ENCODE assay signal across 15 cellular contexts in the genomic region with DNA sequence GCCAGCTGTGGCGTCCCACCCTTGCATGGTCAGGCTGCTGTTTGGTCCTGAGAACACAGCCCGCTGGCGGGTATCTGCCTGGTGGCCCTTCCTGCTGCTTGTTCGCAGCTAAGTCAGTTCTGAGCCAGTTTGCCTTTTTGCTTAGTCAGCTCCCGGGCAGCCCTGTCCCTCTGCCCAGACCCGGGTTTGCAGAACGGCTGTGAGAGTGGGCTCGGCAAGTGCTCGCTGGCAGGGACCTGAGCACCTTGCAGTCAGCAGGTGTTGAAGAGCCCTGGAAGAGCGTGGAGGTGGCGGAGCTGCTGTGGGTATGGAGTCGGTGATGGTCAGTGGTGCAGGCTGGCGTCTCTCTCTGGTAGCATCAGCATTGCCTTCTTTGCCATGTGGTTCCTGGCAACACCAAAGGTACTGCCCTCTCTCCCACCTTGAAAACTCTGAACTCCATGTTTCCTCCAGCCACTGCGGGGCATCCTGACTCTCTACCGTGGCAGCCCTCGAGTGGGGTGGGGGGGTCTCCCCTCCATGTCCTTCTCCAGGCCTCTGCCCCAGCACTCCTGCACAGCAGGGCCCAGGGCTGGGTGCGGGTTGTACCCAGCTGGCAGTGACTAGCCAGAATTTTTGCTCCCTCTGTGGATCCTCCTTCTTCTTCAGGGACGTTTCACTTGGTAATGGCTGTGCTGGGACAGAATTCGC. TPM values are rescaled to one million over a fixed set of nuclear protein-coding genes. Genes with fewer than 3 reads are reported as not detected.
DNase-seq lines count a peak whose midpoint lies in the region; ATAC-seq and TF ChIP-seq lines count a peak whose summit lies in the region.
"Had no signal": no experiment of that assay in that cellular context is flagged by ENCODE, and none has a peak within 500 bp of the region (broad histone marks: within the 10 kb centered on the region; RNA-seq: fewer than 3 reads in every experiment).

No MANE protein-coding gene starts in this region.

- intact Hi-C loops in IMR-90 (cut with micrococcal nuclease): no loop called here
- intact Hi-C loops in sigmoid colon (cut with DNase I): loop anchor here (5.0 kb wide), 1 partner anchor 150 kb away; no protein-coding TSS in a partner anchor
- intact Hi-C loops in Calu3 (cut with micrococcal nuclease; ENCODE audit: unreplicated experiment): no loop called here

- H3K36me3 Mint-ChIP-seq in activated T-cell treated with anti-CD3 and anti-CD28 coated beads, Interleukin-2, amount 50 U/mL, for 72 hours (ENCODE audit: insufficient read depth in 2 of 2): peaks cover 0 to 6% of the 10 kb centered on the region in 2 donors
- H3K36me3 Mint-ChIP-seq in activated T-cell treated with anti-CD3 and anti-CD28 coated beads, Interleukin-2, amount 50 U/mL, for 4 hours (ENCODE audit: insufficient read depth): peaks cover 3% of the 10 kb centered on the region
- H3K36me3 Mint-ChIP-seq in endodermal cell (ENCODE audit: low read depth) (peaks cover 3% of the 10 kb centered on the region), Calu3 (ENCODE audit: insufficient read depth, unreplicated experiment) (peaks cover 23% of the 10 kb centered on the region)

- in situ Hi-C loops in IMR-90 (cut with MboI; ENCODE audit: low sequenced_read_pairs): no loop called here
- in situ Hi-C loops in GM23248 (cut with MboI): loop anchor here (5.0 kb wide), 1 partner anchor 70 kb away; no protein-coding TSS in a partner anchor
- in situ Hi-C loops in GM13977 (cut with MboI; ENCODE audit: low pct_unique_long_range_greater_than_20kb, low sequenced_read_pairs, unreplicated experiment): no loop called here

- no peak for TF ChIP-seq POLR2A in IMR-90 (IDR thresholded peaks at IDR 0.05; ENCODE audit: low read depth, low read length)
- TF ChIP-seq POLR2A in sigmoid colon (IDR thresholded peaks at IDR 0.05): no peak

- TF ChIP-seq CTCF in IMR-90 (conservative IDR thresholded peaks at IDR 0.05; ENCODE audit: low read depth, low read length) (no peak), endodermal cell (conservative IDR thresholded peaks at IDR 0.05) (no peak), sigmoid colon (IDR thresholded peaks at IDR 0.05) (no peak), Calu3 (IDR thresholded peaks at IDR 0.05; ENCODE audit: unreplicated experiment) (no peak), GM13977 (IDR thresholded peaks at IDR 0.05; ENCODE audit: extremely low read depth, insufficient read depth, missing control alignments) (no peak)

- WGBS in IMR-90 (ENCODE audit: extremely low coverage in 2 of 2, insufficient read length in 1 of 2), 2 experiments: 86% methylated on average over 10 of the region's 19 CpGs; no CpG with 5 or more reads in 1 of the 2 experiments
- 89 to 90% methylated on average over 13 to 19 of the region's 19 CpGs for WGBS in endodermal cell (ENCODE audit: insufficient coverage in 1 of 2, insufficient read length in 1 of 2), 2 experiments
- 88 to 91% methylated on average over 19 of the region's 19 CpGs for WGBS in sigmoid colon, 2 donors
- WGBS in GM23248 (ENCODE audit: low coverage in 1 of 2, low lambda C conversion rate in 2 of 2, missing lambda C conversion rate in 2 of 2), 2 experiments: 74 to 75% methylated on average over 19 of the region's 19 CpGs

- no peak for TF ChIP-seq EP300 in sigmoid colon (IDR thresholded peaks at IDR 0.05)

- no peak overlapping the region for H3K18ac ChIP-seq in IMR-90 (ENCODE audit: low read depth, low read length)

- dilution Hi-C loops in IMR-90 (cut with HindIII; ENCODE audit: low sequenced_read_pairs, unreplicated experiment): no loop called here

- POLR2A ChIA-PET in IMR-90 (lab: Charles Lee; ENCODE audit: unreplicated experiment): no interaction called here

- H3K14ac ChIP-seq in IMR-90 (replicated peaks; ENCODE audit: low read depth, low read length): no peak overlapping the region

- H3K4me3 ChIP-seq in IMR-90 (ENCODE audit: insufficient read depth, low read depth, low read length) (no peak overlapping the region), endodermal cell (ENCODE audit: low read length) (no peak overlapping the region), sigmoid colon (no peak overlapping the region), GM23248 (no peak overlapping the region)
- H3K4me3 ChIP-seq: vagina had no signal

- H3K9me3 Mint-ChIP-seq in activated T-cell treated with anti-CD3 and anti-CD28 coated beads, Interleukin-2, amount 50 U/mL, for 72 hours: no peaks in the 10 kb centered on the region
- H3K9me3 Mint-ChIP-seq in activated T-cell treated with anti-CD3 and anti-CD28 coated beads, Interleukin-2, amount 50 U/mL, for 4 hours: no peaks in the 10 kb centered on the region
- H3K9me3 Mint-ChIP-seq in endodermal cell (no peaks in the 10 kb centered on the region), Calu3 (ENCODE audit: low read depth, unreplicated experiment) (no peaks in the 10 kb centered on the region)
- H3K9me3 Mint-ChIP-seq: activated CD4-positive, alpha-beta T cell treated with anti-CD3 and anti-CD28 coated beads, Interleukin-2, amount 10 ng/mL, durations not matched to agents 24 days and 14 days had no signal

- peaks cover 20% of the 10 kb centered on the region for H3K4me1 ChIP-seq in IMR-90 (ENCODE audit: control insufficient read depth, insufficient read depth, low read length)
- no peaks in the 10 kb centered on the region for H3K4me1 ChIP-seq in endodermal cell (ENCODE audit: control insufficient read depth, insufficient read depth, low read length)
- H3K4me1 ChIP-seq in sigmoid colon: peaks cover 0 to 81% (median 80%) of the 10 kb centered on the region in 4 donors
- H3K4me1 ChIP-seq in GM23248 (ENCODE audit: insufficient read depth): peaks cover 35% of the 10 kb centered on the region

- no peak overlapping the region for H3K23ac ChIP-seq in IMR-90 (ENCODE audit: low read depth, low read length)

- H3K4ac ChIP-seq in IMR-90 (ENCODE audit: low read depth, low read length): no peak overlapping the region

- H4K91ac ChIP-seq in IMR-90 (ENCODE audit: insufficient read depth, low read depth, low read length): no peak overlapping the region

- H2AK9ac ChIP-seq in IMR-90 (replicated peaks; ENCODE audit: low read depth, low read length, poor library complexity): no peak overlapping the region

- H3K79me2 ChIP-seq in GM23248 (ENCODE audit: insufficient read depth): peaks cover 81% of the 10 kb centered on the region

- H3K4me3 Mint-ChIP-seq in activated T-cell treated with anti-CD3 and anti-CD28 coated beads, Interleukin-2, amount 50 U/mL, for 72 hours: peak overlapping the region; percentile 76 to 97
- H3K4me3 Mint-ChIP-seq in activated T-cell treated with anti-CD3 and anti-CD28 coated beads, Interleukin-2, amount 50 U/mL, for 4 hours: no peak overlapping the region
- no peak overlapping the region for H3K4me3 Mint-ChIP-seq in endodermal cell
- no peak overlapping the region for H3K4me3 Mint-ChIP-seq in Calu3 (ENCODE audit: low read depth, unreplicated experiment)

- no peaks in the 10 kb centered on the region for H3K9me2 ChIP-seq in GM23248 (ENCODE audit: insufficient read depth)

- H2AFZ ChIP-seq in IMR-90 (replicated peaks; ENCODE audit: low read length, poor library complexity) (no peak overlapping the region), GM23248 (no peak overlapping the region)

- peaks cover 77% of the 10 kb centered on the region for H3K4me1 Mint-ChIP-seq in activated T-cell treated with anti-CD3 and anti-CD28 coated beads, Interleukin-2, amount 50 U/mL, for 72 hours (ENCODE audit: low read depth)
- H3K4me1 Mint-ChIP-seq in activated T-cell treated with anti-CD3 and anti-CD28 coated beads, Interleukin-2, amount 50 U/mL, for 4 hours (ENCODE audit: low read depth): peaks cover 80% of the 10 kb centered on the region
- H3K4me1 Mint-ChIP-seq in endodermal cell (peaks cover 38% of the 10 kb centered on the region), Calu3 (ENCODE audit: low read depth, unreplicated experiment) (peaks cover 7% of the 10 kb centered on the region)

- peaks cover 24 to 84% of the 10 kb centered on the region in 2 experiments for H3K79me1 ChIP-seq in IMR-90 (ENCODE audit: low read depth in 1 of 2, low read length in 2 of 2)

- H2BK5ac ChIP-seq in IMR-90 (ENCODE audit: low read depth, low read length, poor library complexity, severe bottlenecking): no peak overlapping the region

- no peaks in the 10 kb centered on the region for H3K36me3 ChIP-seq in IMR-90 (ENCODE audit: control insufficient read depth, insufficient read depth, low read length)
- no peaks in the 10 kb centered on the region for H3K36me3 ChIP-seq in endodermal cell (ENCODE audit: control insufficient read depth, insufficient read depth, low read length)
- no peaks in the 10 kb centered on the region for H3K36me3 ChIP-seq in sigmoid colon
- no peaks in the 10 kb centered on the region for H3K36me3 ChIP-seq in GM23248 (ENCODE audit: low read depth)
- H3K36me3 ChIP-seq: vagina had no signal

- no peaks in the 10 kb centered on the region for H3K27me3 ChIP-seq in IMR-90 (ENCODE audit: control insufficient read depth, insufficient read depth, low read length)
- H3K27me3 ChIP-seq in endodermal cell (ENCODE audit: control insufficient read depth, insufficient read depth, low read length, poor library complexity, severe bottlenecking): no peaks in the 10 kb centered on the region
- no peaks in the 10 kb centered on the region for H3K27me3 ChIP-seq in sigmoid colon
- H3K27me3 ChIP-seq in GM23248 (replicated peaks; ENCODE audit: insufficient read depth): no peaks in the 10 kb centered on the region
- H3K27me3 ChIP-seq: vagina had no signal

- peaks cover 6% of the 10 kb centered on the region; the same call in 1 of the 2 replicates for H3K9me1 ChIP-seq in IMR-90 (ENCODE audit: insufficient read depth, low read length)

- no peak overlapping the region for H3K27ac ChIP-seq in IMR-90 (ENCODE audit: insufficient read depth, low read length)
- H3K27ac ChIP-seq in endodermal cell (ENCODE audit: low read depth, low read length): no peak overlapping the region
- peak overlapping the region; percentile 45 to 91 (median 90) for H3K27ac ChIP-seq in sigmoid colon
- no peak overlapping the region for H3K27ac ChIP-seq in GM23248
- H3K27ac ChIP-seq: epithelial cell of prostate, vagina had no signal

- H3K56ac ChIP-seq in IMR-90 (ENCODE audit: extremely low read depth, insufficient read depth, low read length): no peak overlapping the region

- TF ChIP-seq RAD21 in IMR-90 (IDR thresholded peaks at IDR 0.05; ENCODE audit: low read length): no peak

- H3K9ac ChIP-seq in IMR-90 (ENCODE audit: low read depth, low read length) (no peak overlapping the region), endodermal cell (ENCODE audit: extremely low read depth, low read length, poor library complexity, severe bottlenecking) (no peak overlapping the region), GM23248 (no peak overlapping the region)

- H3K9me3 ChIP-seq in IMR-90 (ENCODE audit: control insufficient read depth, insufficient read depth, low read length) (no peaks in the 10 kb centered on the region), endodermal cell (ENCODE audit: control insufficient read depth, low read length) (no peaks in the 10 kb centered on the region), sigmoid colon (no peaks in the 10 kb centered on the region), GM23248 (ENCODE audit: low read depth) (no peaks in the 10 kb centered on the region)
- H3K9me3 ChIP-seq: vagina had no signal

- no peak overlapping the region for H4K8ac ChIP-seq in IMR-90 (ENCODE audit: low read depth in 2 of 2, low read length in 2 of 2)

- no peak overlapping the region for H2BK20ac ChIP-seq in IMR-90 (ENCODE audit: low read depth, low read length)

- no peak overlapping the region for H2BK120ac ChIP-seq in IMR-90 (ENCODE audit: low read depth, low read length)

- CTCF ChIA-PET in IMR-90 (lab: Yijun Ruan, JAX) (no interaction called here), Calu3 (lab: Charles Lee) (no interaction called here)

- H3K27ac Mint-ChIP-seq in activated T-cell treated with anti-CD3 and anti-CD28 coated beads, Interleukin-2, amount 50 U/mL, for 72 hours: no peak overlapping the region
- H3K27ac Mint-ChIP-seq in endodermal cell (no peak overlapping the region), Calu3 (ENCODE audit: unreplicated experiment) (no peak overlapping the region)

- H3K4me2 ChIP-seq in IMR-90 (ENCODE audit: low read depth, low read length) (no peak overlapping the region), GM23248 (ENCODE audit: unreplicated experiment) (no peak overlapping the region)

- H3F3A ChIP-seq in GM23248 (ENCODE audit: insufficient read depth): peaks cover 21% of the 10 kb centered on the region

- H2BK15ac ChIP-seq in IMR-90 (ENCODE audit: low read depth, low read length): no peak overlapping the region

- H3K27me3 Mint-ChIP-seq in activated T-cell treated with anti-CD3 and anti-CD28 coated beads, Interleukin-2, amount 50 U/mL, for 72 hours (ENCODE audit: low read depth): no peaks in the 10 kb centered on the region
- no peaks in the 10 kb centered on the region for H3K27me3 Mint-ChIP-seq in activated T-cell treated with anti-CD3 and anti-CD28 coated beads, Interleukin-2, amount 50 U/mL, for 4 hours (ENCODE audit: low read depth)
- H3K27me3 Mint-ChIP-seq in endodermal cell (ENCODE audit: insufficient read depth) (peaks cover 3% of the 10 kb centered on the region), Calu3 (ENCODE audit: unreplicated experiment) (no peaks in the 10 kb centered on the region)
- H3K27me3 Mint-ChIP-seq: activated CD4-positive, alpha-beta T cell treated with anti-CD3 and anti-CD28 coated beads, Interleukin-2, amount 10 ng/mL, durations not matched to agents 24 days and 14 days had no signal

- no peak for DNase-seq in activated T-cell treated with anti-CD3 and anti-CD28 coated beads, Interleukin-2, amount 50 U/mL, for 72 hours
- DNase-seq in activated T-cell treated with anti-CD3 and anti-CD28 coated beads, Interleukin-2, amount 50 U/mL, for 4 hours: no peak
- DNase-seq in IMR-90 (no peak), endodermal cell (peak; percentile 57), sigmoid colon (peak; percentile 72), GM23248 (no peak), Calu3 (no peak), GM13977 (ENCODE audit: low spot score) (no peak)
- DNase-seq: activated CD4-positive, alpha-beta T cell treated with anti-CD3 and anti-CD28 coated beads, Interleukin-2, amount 10 ng/mL, durations not matched to agents 24 days and 14 days; activated gamma-delta T cell treated with Interleukin-2 at 50 U/mL for 16 hours; central memory CD4-positive, alpha-beta T cell; DMS53; T-helper 1 cell had no signal

- no peak for ATAC-seq in activated T-cell treated with anti-CD3 and anti-CD28 coated beads, Interleukin-2, amount 50 U/mL, for 72 hours (replicated peaks in 1 of 2)
- ATAC-seq in activated T-cell treated with anti-CD3 and anti-CD28 coated beads, Interleukin-2, amount 50 U/mL, for 4 hours: no peak
- no peak for ATAC-seq in IMR-90 (ENCODE audit: low read depth)

- BruUV-seq in IMR-90 (replicated peaks; lab: Mats Ljungman, UMichigan) (no TSS peak), Calu3 (replicated peaks; lab: Mats Ljungman, UMichigan) (no TSS peak)

- peaks cover 87% of the 10 kb centered on the region for H4K20me1 ChIP-seq in IMR-90 (ENCODE audit: insufficient read depth, low read length)
- peaks cover 6% of the 10 kb centered on the region for H4K20me1 ChIP-seq in GM23248 (ENCODE audit: insufficient read depth)

- 0 out of 2 replicates have a peak overlapping the region, but pooled peaks have one; percentile 23 for H2AK5ac ChIP-seq in IMR-90 (ENCODE audit: low read depth, low read length)

- no peak overlapping the region for H4K5ac ChIP-seq in IMR-90 (ENCODE audit: low read depth, low read length)

RNA-seq across cellular contexts. Expression of a gene that starts 4.6 kb away (rescaled TPM):
- total RNA-seq in activated T-cell treated with anti-CD3 and anti-CD28 coated beads, Interleukin-2, amount 50 U/mL, for 72 hours: 10 to 100 TPM; 11.0 to 14.9 TPM
- total RNA-seq in activated T-cell treated with anti-CD3 and anti-CD28 coated beads, Interleukin-2, amount 50 U/mL, for 4 hours: 1 to 10 TPM; 5.8 to 8.8 (median 6.9) TPM
- total RNA-seq in IMR-90 (2012; rRNA removed): 31.7 and 36.7 TPM in 2 replicates
- polyA plus RNA-seq in IMR-90 (2012; rRNA removed): 20.6 and 21.4 TPM in 2 replicates
- 15.9 and 20.4 TPM in 2 replicates for polyA plus RNA-seq in IMR-90 (2012; cell fraction: cytosol; rRNA removed)
- polyA plus RNA-seq in IMR-90 (2012; cell fraction: nucleus; rRNA removed; ENCODE audit: low replicate concordance): 12.2 and 16.8 TPM in 2 replicates
- 10 to 100 TPM; 20.7 to 26.7 TPM for total RNA-seq in endodermal cell
- 21.7 TPM for polyA plus RNA-seq in endodermal cell (2013, experiment 1 of 2)
- polyA plus RNA-seq in endodermal cell (2013, experiment 2 of 2): 20.9 TPM
- total RNA-seq in sigmoid colon: 100 to 1,000 TPM; 100 to 132 (median 112) TPM
- 10 to 100 TPM; 17.6 to 21.0 (median 20.3) TPM for polyA plus RNA-seq in sigmoid colon
- 35.2 and 39.3 TPM in 2 replicates for total RNA-seq in GM23248 (2014; rRNA removed; shearing (Covaris generic))
- 2.3 and 2.8 TPM in 2 replicates for polyA plus RNA-seq in GM23248 (2016; fragmentation: Nextera tagmentation; extraction: Ambion mirVana)
- 16.5 and 16.6 TPM in 2 replicates for total RNA-seq in Calu3 (2022)

Comparison
In these comparisons a context has a peak if more than half of its experiments do, and no peak if none do; other contexts are left out.
1. H3K4me3 Mint-ChIP-seq: peak in activated T-cell treated with anti-CD3 and anti-CD28 coated beads, Interleukin-2, amount 50 U/mL, for 72 hours (2 of 2); none in activated T-cell treated with anti-CD3 and anti-CD28 coated beads, Interleukin-2, amount 50 U/mL, for 4 hours (single experiment), endodermal cell (single experiment) and Calu3 (single experiment).
2. DNase-seq: peak in endodermal cell (single experiment) and sigmoid colon (single experiment); none in activated T-cell treated with anti-CD3 and anti-CD28 coated beads, Interleukin-2, amount 50 U/mL, for 72 hours (0 of 2), activated T-cell treated with anti-CD3 and anti-CD28 coated beads, Interleukin-2, amount 50 U/mL, for 4 hours (single experiment), IMR-90 (single experiment), GM23248 (single experiment), Calu3 (single experiment) and GM13977 (single experiment).
3. H3K27ac ChIP-seq: peak in sigmoid colon (4 of 4); none in IMR-90 (single experiment), endodermal cell (single experiment) and GM23248 (single experiment).